ENCODE assay signal across 8 cellular contexts in the genomic region with DNA sequence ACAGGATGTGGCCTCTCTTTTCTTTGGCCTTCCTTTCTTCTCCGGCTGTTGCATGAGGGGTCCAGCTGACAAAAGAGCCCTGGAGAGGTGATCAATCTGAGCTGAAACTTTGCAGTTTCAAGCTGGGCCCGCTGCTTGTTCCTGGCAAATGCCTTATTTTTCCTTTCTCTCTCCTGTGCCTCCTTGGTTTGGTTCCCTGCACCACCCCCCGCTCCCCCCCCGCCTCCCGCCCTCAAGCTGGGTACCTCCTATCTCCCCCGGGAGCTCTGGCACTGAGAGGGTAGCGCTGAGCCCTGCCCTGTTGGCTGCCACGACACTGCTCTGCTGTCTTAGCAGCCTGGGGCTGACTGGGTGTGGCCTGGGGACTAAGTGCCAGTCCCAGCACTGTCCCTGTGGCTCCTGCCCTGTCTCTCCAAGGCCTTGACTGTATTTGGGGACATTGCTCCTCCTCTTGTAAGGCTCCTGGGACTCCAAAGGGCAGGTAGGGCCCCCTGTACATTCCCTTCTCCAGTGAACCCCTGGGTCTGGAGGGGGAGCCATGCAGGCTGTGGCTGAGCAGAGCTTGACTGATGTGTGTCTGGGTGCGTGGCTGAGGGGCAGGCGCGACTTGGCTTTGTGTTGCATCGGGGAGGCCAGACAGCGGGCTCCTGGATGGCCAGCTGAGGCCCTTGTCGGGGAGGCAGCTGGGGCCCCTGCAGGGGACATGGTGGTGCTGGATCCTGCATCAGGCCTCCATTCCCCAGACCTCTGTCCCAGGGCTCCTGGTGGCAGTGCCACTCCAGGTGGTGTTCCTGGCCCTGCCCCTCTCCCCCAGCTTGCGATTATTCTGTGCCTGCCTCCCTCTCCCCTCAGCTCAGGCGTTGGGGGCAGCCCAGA. TPM values are rescaled to one million over a fixed set of nuclear protein-coding genes. Genes with fewer than 3 reads are reported as not detected.
A peak's percentile ranks its signal among the peaks of the same experiment; 100 is the strongest.
DNase-seq lines count a peak whose midpoint lies in the region; ATAC-seq and TF ChIP-seq lines count a peak whose summit lies in the region.

No MANE protein-coding gene starts in this region.

- H3K18ac ChIP-seq in IMR-90 (ENCODE audit: low read depth, low read length) = no peak overlapping the region

- H4K5ac ChIP-seq in IMR-90 (ENCODE audit: low read depth, low read length) = no peak overlapping the region; the same call in 1 of the 2 replicates

- peak overlapping the region; percentile 43 for H3K4me3 ChIP-seq in CD8-positive, alpha-beta T cell (ENCODE audit: low read depth, low read length)
- peak overlapping the region; percentile 74 for H3K4me3 ChIP-seq in IMR-90 (ENCODE audit: insufficient read depth, low read depth, low read length)
- H3K4me3 ChIP-seq in psoas muscle = peak overlapping the region; percentile 69

- H2BK20ac ChIP-seq in IMR-90 (ENCODE audit: low read depth, low read length) = no peak overlapping the region

- peak overlapping the region; percentile 54 for H2BK5ac ChIP-seq in IMR-90 (ENCODE audit: low read depth, low read length, poor library complexity, severe bottlenecking)

- peaks cover 9% of the 10 kb centered on the region for H3K4me1 Mint-ChIP-seq in CD8-positive, alpha-beta T cell (ENCODE audit: low read depth)
- peaks cover 6% of the 10 kb centered on the region for H3K4me1 Mint-ChIP-seq in activated CD8-positive, alpha-beta T cell treated with anti-CD3 and anti-CD28 coated beads for 36 hours (ENCODE audit: low read depth)

- peak overlapping the region; percentile 91 for H3K14ac ChIP-seq in IMR-90 (replicated peaks; ENCODE audit: low read depth, low read length)

- WGBS in IMR-90 (ENCODE audit: extremely low coverage in 2 of 2, insufficient read length in 1 of 2), 2 experiments = 60% methylated on average over 1 of the region's 16 CpGs; no CpG with 5 or more reads in 1 of the 2 experiments
- WGBS in psoas muscle, 3 donors = 46 to 64% (median 58%) methylated on average over 7 to 16 of the region's 16 CpGs

- in situ Hi-C loops in IMR-90 (cut with MboI; ENCODE audit: low sequenced_read_pairs) = no loop called here

- peak overlapping the region; percentile 94 for H3K23ac ChIP-seq in IMR-90 (ENCODE audit: low read depth, low read length)

- H3K4me2 ChIP-seq in IMR-90 (ENCODE audit: low read depth, low read length) = peak overlapping the region; percentile 83

- peak overlapping the region; percentile 61 for H3K56ac ChIP-seq in IMR-90 (ENCODE audit: extremely low read depth, insufficient read depth, low read length)

- H3K27me3 Mint-ChIP-seq in CD8-positive, alpha-beta T cell (ENCODE audit: low read depth) = no peaks in the 10 kb centered on the region
- H3K27me3 Mint-ChIP-seq in activated CD8-positive, alpha-beta T cell treated with anti-CD3 and anti-CD28 coated beads for 36 hours = no peaks in the 10 kb centered on the region

- TF ChIP-seq POLR2A in IMR-90 (IDR thresholded peaks at IDR 0.05; ENCODE audit: low read depth, low read length) = no peak

- H3K4me3 Mint-ChIP-seq in CD8-positive, alpha-beta T cell = peak overlapping the region; percentile 81
- peak overlapping the region; percentile 79 for H3K4me3 Mint-ChIP-seq in activated CD8-positive, alpha-beta T cell treated with anti-CD3 and anti-CD28 coated beads for 36 hours

- H3K9me1 ChIP-seq in IMR-90 (ENCODE audit: insufficient read depth, low read length) = no peaks in the 10 kb centered on the region

- DNase-seq in CD8-positive, alpha-beta T cell = peak in 1 of 7 experiments; percentile 24
- DNase-seq in IMR-90 = no peak
- DNase-seq in activated CD8-positive, alpha-beta T cell treated with anti-CD3 and anti-CD28 coated beads for 36 hours = peak; percentile 22
- DNase-seq in Right ventricle myocardium superior = peak; percentile 64
- DNase-seq in psoas muscle = no peak
- DNase-seq in cortex of kidney (lab: John Stamatoyannopoulos, UW) = no peak
- no peak for DNase-seq in NCI-H226

- peaks cover 39% of the 10 kb centered on the region for H4K20me1 ChIP-seq in IMR-90 (ENCODE audit: insufficient read depth, low read length)

- ATAC-seq in CD8-positive, alpha-beta T cell = peak; percentile 37
- ATAC-seq in IMR-90 (ENCODE audit: low read depth) (peak; percentile 37), Right ventricle myocardium superior (ENCODE audit: poor library complexity) (peak; percentile 85), psoas muscle (peak; percentile 50 to 83 (median 71)), HG02610 (IDR thresholded peaks at IDR 0.05; ENCODE audit: unreplicated experiment) (no peak)
- ATAC-seq in activated CD8-positive, alpha-beta T cell treated with anti-CD3 and anti-CD28 coated beads for 36 hours = peak; percentile 29

- no peak overlapping the region for H2BK120ac ChIP-seq in IMR-90 (ENCODE audit: low read depth, low read length)

- no peak for TF ChIP-seq RAD21 in IMR-90 (IDR thresholded peaks at IDR 0.05; ENCODE audit: low read length)

- no peaks in the 10 kb centered on the region for H3K36me3 ChIP-seq in CD8-positive, alpha-beta T cell (ENCODE audit: insufficient read depth, low read length)
- H3K36me3 ChIP-seq in IMR-90 (ENCODE audit: control insufficient read depth, insufficient read depth, low read length) (peaks cover 33% of the 10 kb centered on the region), psoas muscle (ENCODE audit: insufficient read depth in 1 of 2, low read depth in 1 of 2) (peaks cover 0 to 5% of the 10 kb centered on the region in 2 donors)

- peak overlapping the region; percentile 23; the same call in 1 of the 2 replicates for H4K91ac ChIP-seq in IMR-90 (ENCODE audit: insufficient read depth, low read depth, low read length)

- H3K4ac ChIP-seq in IMR-90 (ENCODE audit: low read depth, low read length) = peak overlapping the region; percentile 91

- peaks cover 22% of the 10 kb centered on the region for H3K36me3 Mint-ChIP-seq in CD8-positive, alpha-beta T cell
- peaks cover 4% of the 10 kb centered on the region for H3K36me3 Mint-ChIP-seq in activated CD8-positive, alpha-beta T cell treated with anti-CD3 and anti-CD28 coated beads for 36 hours (ENCODE audit: low read depth)

- no peak for TF ChIP-seq CTCF in CD8-positive, alpha-beta T cell (IDR thresholded peaks at IDR 0.05)
- TF ChIP-seq CTCF in IMR-90 (conservative IDR thresholded peaks at IDR 0.05; ENCODE audit: low read depth, low read length) = no peak
- TF ChIP-seq CTCF in activated CD8-positive, alpha-beta T cell treated with anti-CD3 and anti-CD28 coated beads for 36 hours (IDR thresholded peaks at IDR 0.05) = no peak
- no peak for TF ChIP-seq CTCF in psoas muscle (IDR thresholded peaks at IDR 0.05)

- intact Hi-C loops in CD8-positive, alpha-beta T cell (cut with DNase I, micrococcal nuclease) = loop anchor here (1.0 to 2.0 kb wide), 4 partner anchors 20 to 32 kb away; partner anchors contain the start of genes SLC10A3 (in 2 of the 2), GDI1 (in 1 of the 2) and LAGE3 (in 1 of the 2)
- intact Hi-C loops in IMR-90 (cut with micrococcal nuclease) (no loop called here), Right ventricle myocardium superior (cut with DNase I) (loop anchor here (10.0 kb wide), 1 partner anchor 54 kb away; the partner anchor contains the start of gene DNASE1L1), psoas muscle (cut with DNase I) (no loop called here)
- intact Hi-C loops in activated CD8-positive, alpha-beta T cell treated with anti-CD3 and anti-CD28 coated beads for 36 hours (cut with micrococcal nuclease) = no loop called here

- peak overlapping the region; percentile 18 for H2AK5ac ChIP-seq in IMR-90 (ENCODE audit: low read depth, low read length)

- no peaks in the 10 kb centered on the region for H3K9me3 Mint-ChIP-seq in CD8-positive, alpha-beta T cell
- H3K9me3 Mint-ChIP-seq in activated CD8-positive, alpha-beta T cell treated with anti-CD3 and anti-CD28 coated beads for 36 hours = no peaks in the 10 kb centered on the region

- peak overlapping the region; percentile 41 for H3K27ac Mint-ChIP-seq in CD8-positive, alpha-beta T cell
- H3K27ac Mint-ChIP-seq in activated CD8-positive, alpha-beta T cell treated with anti-CD3 and anti-CD28 coated beads for 36 hours = peak overlapping the region; percentile 49

- no peak overlapping the region for H2BK15ac ChIP-seq in IMR-90 (ENCODE audit: low read depth, low read length)

- peak overlapping the region; percentile 71 for H3K9ac ChIP-seq in IMR-90 (ENCODE audit: low read depth, low read length)

- CTCF ChIA-PET in CD8-positive, alpha-beta T cell (lab: Charles Lee) = interaction anchor here (0.6 to 1.6 kb wide), 3 partner anchors 9 to 60 kb away, joined by 3 to 5 read pairs (median 4); no protein-coding TSS in a partner anchor
- CTCF ChIA-PET in IMR-90 (lab: Yijun Ruan, JAX) = interaction anchor here (1.9 kb wide), 1 partner anchor 68 kb away, joined by 5 read pairs; no protein-coding TSS in a partner anchor
- CTCF ChIA-PET in activated CD8-positive, alpha-beta T cell treated with anti-CD3 and anti-CD28 coated beads for 36 hours (lab: Charles Lee) = no interaction called here

- POLR2A ChIA-PET in CD8-positive, alpha-beta T cell (lab: Charles Lee) = interaction anchor here (1.0 to 2.8 kb wide), 8 partner anchors 27 to 150 kb away, joined by 3 to 9 read pairs (median 4); partner anchors contain the start of genes ATP6AP1, FAM3A, RPL10 and SLC10A3
- POLR2A ChIA-PET in IMR-90 (lab: Charles Lee; ENCODE audit: unreplicated experiment) = interaction anchor here (0.6 kb wide), 1 partner anchor 266 kb away, joined by 6 read pairs; no protein-coding TSS in a partner anchor
- POLR2A ChIA-PET in activated CD8-positive, alpha-beta T cell treated with anti-CD3 and anti-CD28 coated beads for 36 hours (lab: Charles Lee) = interaction anchor here (1.1 to 2.6 kb wide), 2 partner anchors 47 to 60 kb away, joined by 3 to 8 read pairs; partner anchors contain the start of gene RPL10

- no TSS peak for BruUV-seq in IMR-90 (replicated peaks; lab: Mats Ljungman, UMichigan)

- H2AK9ac ChIP-seq in IMR-90 (replicated peaks; ENCODE audit: low read depth, low read length, poor library complexity) = peak overlapping the region; percentile 96

- H3K79me1 ChIP-seq in IMR-90 (ENCODE audit: low read depth in 1 of 2, low read length in 2 of 2) = peaks cover 0 to 16% of the 10 kb centered on the region in 2 experiments; a peak in 3 of 4 replicates

- no peaks in the 10 kb centered on the region for H3K27me3 ChIP-seq in CD8-positive, alpha-beta T cell (ENCODE audit: insufficient read depth, low read length)
- H3K27me3 ChIP-seq in IMR-90 (ENCODE audit: control insufficient read depth, insufficient read depth, low read length) = no peaks in the 10 kb centered on the region
- H3K27me3 ChIP-seq in psoas muscle (ENCODE audit: insufficient read depth in 3 of 3, low read length in 2 of 3) = no peaks in the 10 kb centered on the region

- H3K9me3 ChIP-seq in CD8-positive, alpha-beta T cell (ENCODE audit: low read length) = no peaks in the 10 kb centered on the region
- H3K9me3 ChIP-seq in IMR-90 (ENCODE audit: control insufficient read depth, insufficient read depth, low read length) = no peaks in the 10 kb centered on the region; the same call in 1 of the 2 replicates
- no peaks in the 10 kb centered on the region for H3K9me3 ChIP-seq in psoas muscle

- dilution Hi-C loops in IMR-90 (cut with HindIII; ENCODE audit: low sequenced_read_pairs, unreplicated experiment) = no loop called here

- H3K27ac ChIP-seq in CD8-positive, alpha-beta T cell (ENCODE audit: low read depth, low read length) = no peak overlapping the region
- H3K27ac ChIP-seq in IMR-90 (ENCODE audit: insufficient read depth, low read length) = peak overlapping the region; percentile 49
- no peak overlapping the region for H3K27ac ChIP-seq in psoas muscle

- peak overlapping the region; percentile 72 for H2AFZ ChIP-seq in IMR-90 (replicated peaks; ENCODE audit: low read length, poor library complexity)

- peak overlapping the region in 1 of 2 experiments; percentile 25; a peak in 1 of 4 replicates for H4K8ac ChIP-seq in IMR-90 (ENCODE audit: low read depth in 2 of 2, low read length in 2 of 2)

- H3K4me1 ChIP-seq in CD8-positive, alpha-beta T cell (ENCODE audit: insufficient read depth, low read length) = peaks cover 5% of the 10 kb centered on the region
- peaks cover 4% of the 10 kb centered on the region; the same call in 1 of the 2 replicates for H3K4me1 ChIP-seq in IMR-90 (ENCODE audit: control insufficient read depth, insufficient read depth, low read length)
- no peaks in the 10 kb centered on the region for H3K4me1 ChIP-seq in psoas muscle

RNA-seq across cellular contexts. Expression of gene PLXNA3, which starts 1.1 kb away (rescaled TPM):
- 10 to 100 TPM; 46.7 to 52.1 TPM for total RNA-seq in CD8-positive, alpha-beta T cell
- total RNA-seq in IMR-90 (2012; rRNA removed) (4.3 and 8.1 TPM in 2 replicates), Right ventricle myocardium superior (15.0 TPM), psoas muscle (1 to 10 TPM; 3.3 to 6.5 (median 6.0) TPM)
- polyA plus RNA-seq in IMR-90 (2012; rRNA removed) (111 and 126 TPM in 2 replicates), psoas muscle (1 to 10 TPM; 1.7 to 2.6 (median 2.5) TPM)
- polyA plus RNA-seq in IMR-90 (2012; cell fraction: cytosol; rRNA removed) = 12.8 and 52.2 TPM in 2 replicates
- polyA plus RNA-seq in IMR-90 (2012; cell fraction: nucleus; rRNA removed; ENCODE audit: low replicate concordance) = 469 and 902 TPM in 2 replicates
- 10 to 100 TPM; 36.5 to 40.5 TPM for total RNA-seq in activated CD8-positive, alpha-beta T cell treated with anti-CD3 and anti-CD28 coated beads for 36 hours

RNA-seq across cellular contexts. Expression of gene FAM50A, which starts 15.3 kb away (rescaled TPM):
- 10 to 100 TPM; 39.6 to 40.4 TPM for total RNA-seq in CD8-positive, alpha-beta T cell
- 46.4 and 65.5 TPM in 2 replicates for total RNA-seq in IMR-90 (2012; rRNA removed)
- polyA plus RNA-seq in IMR-90 (2012; rRNA removed) = 107 and 119 TPM in 2 replicates
- 71.0 and 81.8 TPM in 2 replicates for polyA plus RNA-seq in IMR-90 (2012; cell fraction: cytosol; rRNA removed)
- 263 and 335 TPM in 2 replicates for polyA plus RNA-seq in IMR-90 (2012; cell fraction: nucleus; rRNA removed; ENCODE audit: low replicate concordance)
- total RNA-seq in activated CD8-positive, alpha-beta T cell treated with anti-CD3 and anti-CD28 coated beads for 36 hours = 10 to 100 TPM; 43.6 to 47.5 TPM
- 45.6 TPM for total RNA-seq in Right ventricle myocardium superior
- 10 to 100 TPM; 48.6 to 75.7 (median 55.6) TPM for total RNA-seq in psoas muscle
- polyA plus RNA-seq in psoas muscle = 100 to 1,000 TPM in 1 of 3 donors, 10 to 100 TPM in 2; 55.0 to 117 (median 86.5) TPM

RNA-seq across cellular contexts. Expression of gene LAGE3, which starts 19.9 kb away (rescaled TPM):
- 1 to 10 TPM; 6.3 to 6.6 TPM for total RNA-seq in CD8-positive, alpha-beta T cell
- total RNA-seq in IMR-90 (2012; rRNA removed) (3.6 and 6.4 TPM in 2 replicates), Right ventricle myocardium superior (18.0 TPM), psoas muscle (10 to 100 TPM; 10.7 to 24.1 (median 22.7) TPM)
- polyA plus RNA-seq in IMR-90 (2012; rRNA removed) (14.8 and 17.6 TPM in 2 replicates), psoas muscle (10 to 100 TPM; 24.3 to 64.8 (median 27.4) TPM)
- 20.2 and 29.9 TPM in 2 replicates for polyA plus RNA-seq in IMR-90 (2012; cell fraction: cytosol; rRNA removed)
- 5.5 and 10.3 TPM in 2 replicates for polyA plus RNA-seq in IMR-90 (2012; cell fraction: nucleus; rRNA removed; ENCODE audit: low replicate concordance)
- total RNA-seq in activated CD8-positive, alpha-beta T cell treated with anti-CD3 and anti-CD28 coated beads for 36 hours = 10 to 100 TPM; 49.8 to 50.1 TPM

RNA-seq across cellular contexts. Expression of gene GDI1, which starts 22.2 kb away (rescaled TPM):
- 100 to 1,000 TPM; 113 to 119 TPM for total RNA-seq in CD8-positive, alpha-beta T cell
- 113 and 117 TPM in 2 replicates for total RNA-seq in IMR-90 (2012; rRNA removed)
- 291 and 331 TPM in 2 replicates for polyA plus RNA-seq in IMR-90 (2012; rRNA removed)
- polyA plus RNA-seq in IMR-90 (2012; cell fraction: cytosol; rRNA removed) = 224 and 267 TPM in 2 replicates
- polyA plus RNA-seq in IMR-90 (2012; cell fraction: nucleus; rRNA removed; ENCODE audit: low replicate concordance) = 1,267 and 1,634 TPM in 2 replicates
- 10 to 100 TPM; 76.5 TPM for total RNA-seq in activated CD8-positive, alpha-beta T cell treated with anti-CD3 and anti-CD28 coated beads for 36 hours
- 70.3 TPM for total RNA-seq in Right ventricle myocardium superior
- 10 to 100 TPM; 37.4 to 57.7 (median 49.8) TPM for total RNA-seq in psoas muscle
- 10 to 100 TPM; 37.4 to 52.4 (median 50.7) TPM for polyA plus RNA-seq in psoas muscle

RNA-seq across cellular contexts. Expression of gene UBL4A, which starts 27.2 kb away (rescaled TPM):
- total RNA-seq in CD8-positive, alpha-beta T cell = 1 to 10 TPM; 3.1 to 6.4 TPM
- total RNA-seq in IMR-90 (2012; rRNA removed) = 21.4 and 28.3 TPM in 2 replicates
- 22.2 and 24.6 TPM in 2 replicates for polyA plus RNA-seq in IMR-90 (2012; rRNA removed)
- 17.4 and 24.0 TPM in 2 replicates for polyA plus RNA-seq in IMR-90 (2012; cell fraction: cytosol; rRNA removed)
- polyA plus RNA-seq in IMR-90 (2012; cell fraction: nucleus; rRNA removed; ENCODE audit: low replicate concordance) = 12.6 and 22.4 TPM in 2 replicates
- total RNA-seq in activated CD8-positive, alpha-beta T cell treated with anti-CD3 and anti-CD28 coated beads for 36 hours = 10 to 100 TPM; 46.5 to 47.6 TPM
- 54.7 TPM for total RNA-seq in Right ventricle myocardium superior
- total RNA-seq in psoas muscle = 10 to 100 TPM; 38.3 to 69.9 (median 46.3) TPM
- polyA plus RNA-seq in psoas muscle = 100 to 1,000 TPM in 2 of 3 donors, 10 to 100 TPM in 1; 64.4 to 118 (median 106) TPM

Comparison
In these comparisons a context has a peak if more than half of its experiments do, and no peak if none do; other contexts are left out.
1. DNase-seq: peak in activated CD8-positive, alpha-beta T cell treated with anti-CD3 and anti-CD28 coated beads for 36 hours (single experiment) and Right ventricle myocardium superior (single experiment); none in IMR-90 (single experiment), psoas muscle (0 of 2), cortex of kidney (single experiment) and NCI-H226 (single experiment).
2. intact Hi-C loops: an anchor here in CD8-positive, alpha-beta T cell (1.0 to 2.0 kb wide) and Right ventricle myocardium superior (10.0 kb wide); none called in IMR-90, activated CD8-positive, alpha-beta T cell treated with anti-CD3 and anti-CD28 coated beads for 36 hours and psoas muscle.
3. Peak in every context shown above with its lines, with median percentiles within 50 percentile points of each other: H3K4me3 ChIP-seq.